In the genomic region with DNA sequence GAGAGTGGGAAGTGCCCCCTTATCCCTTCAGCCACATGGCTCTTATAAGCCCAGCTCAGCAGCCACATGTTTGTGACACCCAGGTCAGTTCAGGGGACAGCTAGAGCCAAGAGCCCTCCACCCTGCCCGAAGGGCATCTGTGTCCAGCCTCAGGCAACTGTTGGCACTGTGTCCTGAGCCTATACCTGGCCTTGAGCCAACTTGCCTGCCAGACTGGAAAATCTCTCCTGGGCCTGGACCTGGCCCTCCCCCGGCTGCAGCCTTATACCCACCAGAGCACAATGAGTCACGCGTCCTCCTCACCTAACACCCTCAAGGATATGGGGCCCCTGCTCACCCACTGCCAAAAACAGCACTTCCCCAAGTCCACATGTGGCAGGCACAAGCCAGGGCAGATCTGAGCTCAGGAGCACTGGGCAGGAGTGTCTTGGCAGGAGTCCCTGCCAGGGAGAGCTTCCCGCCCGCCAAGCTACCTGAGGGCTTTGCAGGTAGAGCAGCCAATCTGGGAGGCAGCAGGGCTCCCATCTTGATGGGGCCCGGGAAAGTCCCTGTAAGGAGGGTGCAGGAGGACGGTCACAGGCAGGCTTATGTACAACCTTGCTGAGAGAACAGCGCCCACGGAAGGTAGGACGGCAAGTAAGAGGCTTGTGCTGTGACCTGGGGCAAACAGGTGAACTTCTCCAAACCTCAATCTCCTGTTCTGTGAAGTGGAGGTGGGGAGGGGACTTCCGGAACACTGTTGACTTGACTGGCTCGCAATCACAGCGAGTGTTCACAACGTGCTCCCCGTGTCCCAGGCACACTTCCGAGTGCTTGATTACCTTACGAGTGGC, we compare ENCODE assay signal across 8 cellular contexts. TPM values are rescaled to one million over a fixed set of nuclear protein-coding genes. Genes with fewer than 3 reads are reported as not detected.
DNase-seq lines count a peak whose midpoint lies in the region; ATAC-seq and TF ChIP-seq lines count a peak whose summit lies in the region.

No MANE protein-coding gene starts in this region.

- intact Hi-C loops in lower lobe of right lung (cut with DNase I): no loop called here

- DNase-seq in HFF-Myc (ENCODE audit: extremely low read depth, low read depth) (peak; percentile 52), astrocyte of the spinal cord (ENCODE audit: low read depth, low spot score) (peak; percentile 10), lower lobe of right lung (peak; percentile 87), hippocampal formation (lab: John Stamatoyannopoulos, UW) (no peak)

- TF ChIP-seq CTCF in HFF-Myc (IDR thresholded peaks at IDR 0.05; ENCODE audit: low read depth, low read length, missing control alignments) (no peak), astrocyte of the spinal cord (IDR thresholded peaks at IDR 0.05; ENCODE audit: low read depth, low read length) (no peak), lower lobe of right lung (IDR thresholded peaks at IDR 0.05) (no peak)

- peak overlapping the region; percentile 30 for H3K4me3 Mint-ChIP-seq in T-helper 1 cell treated with Interleukin-12 subunit alpha and Interleukin-12 subunit beta and Interleukin-4 antibody, amounts not matched to agents 30 μg/mL and 1 μg/mL, for 36 hours
- H3K4me3 Mint-ChIP-seq in stimulated activated naive CD8-positive, alpha-beta T cell treated with anti-CD3 and anti-CD28 coated beads, Interleukin-15, Interleukin-2, amounts not matched to agents 100 ng/mL and 50 ng/mL, for 24 hours: peak overlapping the region; percentile 37

- H3K27me3 Mint-ChIP-seq in T-helper 1 cell treated with Interleukin-12 subunit alpha and Interleukin-12 subunit beta and Interleukin-4 antibody, amounts not matched to agents 30 μg/mL and 1 μg/mL, for 36 hours (ENCODE audit: low read depth): no peaks in the 10 kb centered on the region
- H3K27me3 Mint-ChIP-seq in stimulated activated naive CD8-positive, alpha-beta T cell treated with anti-CD3 and anti-CD28 coated beads, Interleukin-15, Interleukin-2, amounts not matched to agents 100 ng/mL and 50 ng/mL, for 24 hours: no peaks in the 10 kb centered on the region

- peak overlapping the region; percentile 73 for H3K27ac ChIP-seq in lower lobe of right lung

- H3K36me3 ChIP-seq in lower lobe of right lung: no peaks in the 10 kb centered on the region

- no peaks in the 10 kb centered on the region for H3K27me3 ChIP-seq in lower lobe of right lung (ENCODE audit: low read depth)

- no peaks in the 10 kb centered on the region for H3K36me3 Mint-ChIP-seq in T-helper 1 cell treated with Interleukin-12 subunit alpha and Interleukin-12 subunit beta and Interleukin-4 antibody, amounts not matched to agents 30 μg/mL and 1 μg/mL, for 36 hours (ENCODE audit: low read depth)
- no peaks in the 10 kb centered on the region for H3K36me3 Mint-ChIP-seq in stimulated activated naive CD8-positive, alpha-beta T cell treated with anti-CD3 and anti-CD28 coated beads, Interleukin-15, Interleukin-2, amounts not matched to agents 100 ng/mL and 50 ng/mL, for 24 hours (ENCODE audit: low read depth)

- H3K4me1 ChIP-seq in lower lobe of right lung: peaks cover 31% of the 10 kb centered on the region

- no peaks in the 10 kb centered on the region for H3K9me3 ChIP-seq in lower lobe of right lung

- peak overlapping the region; percentile 85 for H3K27ac Mint-ChIP-seq in T-helper 1 cell treated with Interleukin-12 subunit alpha and Interleukin-12 subunit beta and Interleukin-4 antibody, amounts not matched to agents 30 μg/mL and 1 μg/mL, for 36 hours
- H3K27ac Mint-ChIP-seq in stimulated activated naive CD8-positive, alpha-beta T cell treated with anti-CD3 and anti-CD28 coated beads, Interleukin-15, Interleukin-2, amounts not matched to agents 100 ng/mL and 50 ng/mL, for 24 hours: peak overlapping the region; percentile 80

- in situ Hi-C loops in astrocyte of the spinal cord (cut with HindIII; ENCODE audit: low sequenced_read_pairs): no loop called here

- ATAC-seq in lower lobe of right lung (peak; percentile 90 to 92), HG02870 (IDR thresholded peaks at IDR 0.05; ENCODE audit: unreplicated experiment) (no peak), GM18858 (IDR thresholded peaks at IDR 0.05; ENCODE audit: unreplicated experiment) (no peak)

- no peaks in the 10 kb centered on the region for H3K9me3 Mint-ChIP-seq in T-helper 1 cell treated with Interleukin-12 subunit alpha and Interleukin-12 subunit beta and Interleukin-4 antibody, amounts not matched to agents 30 μg/mL and 1 μg/mL, for 36 hours
- no peaks in the 10 kb centered on the region for H3K9me3 Mint-ChIP-seq in stimulated activated naive CD8-positive, alpha-beta T cell treated with anti-CD3 and anti-CD28 coated beads, Interleukin-15, Interleukin-2, amounts not matched to agents 100 ng/mL and 50 ng/mL, for 24 hours

- H3K4me3 ChIP-seq in HFF-Myc (replicated peaks; ENCODE audit: low read depth, low read length) (no peak overlapping the region), astrocyte of the spinal cord (ENCODE audit: low read depth, low read length) (no peak overlapping the region), lower lobe of right lung (no peak overlapping the region)

- peaks cover 18% of the 10 kb centered on the region for H3K4me1 Mint-ChIP-seq in T-helper 1 cell treated with Interleukin-12 subunit alpha and Interleukin-12 subunit beta and Interleukin-4 antibody, amounts not matched to agents 30 μg/mL and 1 μg/mL, for 36 hours (ENCODE audit: low read depth)
- H3K4me1 Mint-ChIP-seq in stimulated activated naive CD8-positive, alpha-beta T cell treated with anti-CD3 and anti-CD28 coated beads, Interleukin-15, Interleukin-2, amounts not matched to agents 100 ng/mL and 50 ng/mL, for 24 hours (ENCODE audit: low read depth): peaks cover 23% of the 10 kb centered on the region

RNA-seq across cellular contexts. Expression of gene HSPG2, which starts 19.8 kb away (rescaled TPM):
- 216 TPM for total RNA-seq in lower lobe of right lung

RNA-seq across cellular contexts. Expression of gene CELA3B, which starts 19.9 kb away (rescaled TPM):
- not detected for total RNA-seq in lower lobe of right lung

RNA-seq across cellular contexts. Expression of gene CELA3A, which starts 44.5 kb away (rescaled TPM):
- total RNA-seq in lower lobe of right lung: not detected

Comparison
In these comparisons a context has a peak if more than half of its experiments do, and no peak if none do; other contexts are left out.
1. DNase-seq: peak in HFF-Myc (single experiment), astrocyte of the spinal cord (single experiment) and lower lobe of right lung (single experiment); none in hippocampal formation (0 of 2).
2. ATAC-seq: peak in lower lobe of right lung (2 of 2); none in HG02870 (single experiment) and GM18858 (single experiment).